Comparison of ENCODE assay signal across 9 cellular contexts in the genomic region with DNA sequence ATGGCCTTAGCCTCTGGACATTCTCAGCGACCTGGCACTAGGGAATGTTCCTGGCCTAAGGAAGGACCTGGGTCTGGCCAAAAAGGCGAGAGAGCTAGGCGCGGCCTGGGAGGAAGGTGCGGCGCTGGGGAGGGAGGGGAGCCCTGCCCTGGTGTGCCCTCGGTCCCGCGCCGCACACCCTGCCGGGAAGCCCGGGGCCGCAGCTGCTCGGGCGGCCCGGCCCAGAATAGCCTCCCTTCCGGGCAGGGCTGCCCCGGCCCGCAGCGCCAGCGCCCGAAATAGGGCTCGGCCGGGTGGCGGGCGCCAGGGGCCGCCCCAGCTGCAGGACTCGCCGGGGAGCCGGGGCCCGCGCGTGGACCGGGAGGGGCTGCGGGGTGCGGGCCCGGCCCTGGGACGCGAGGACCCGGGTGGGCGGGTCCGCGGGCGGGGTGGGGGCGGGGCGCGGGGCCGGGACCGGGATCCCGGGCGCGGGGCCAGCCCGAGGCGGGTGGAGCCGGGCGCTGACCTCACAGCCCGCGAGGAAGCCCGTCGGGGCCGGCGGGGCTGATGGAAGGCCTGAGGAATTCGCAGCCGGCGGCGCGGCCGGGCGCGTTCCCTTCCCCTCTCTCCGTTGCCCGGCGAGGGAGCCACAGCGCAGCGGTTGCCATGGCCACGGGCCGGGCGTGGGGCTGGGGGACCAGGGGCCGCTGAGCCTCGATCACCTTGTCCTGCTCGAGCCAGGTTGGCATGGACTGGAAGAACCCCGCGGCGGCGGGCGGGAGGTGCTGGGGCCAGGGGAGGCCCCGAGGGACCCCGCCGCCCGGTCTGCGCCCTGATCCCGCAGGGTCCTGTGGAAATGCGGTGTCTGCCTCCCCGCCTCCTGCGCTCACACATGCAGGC. TPM values are rescaled to one million over a fixed set of nuclear protein-coding genes. Genes with fewer than 3 reads are reported as not detected.
DNase-seq lines count a peak whose midpoint lies in the region; ATAC-seq and TF ChIP-seq lines count a peak whose summit lies in the region.
"Had no signal": no experiment of that assay in that cellular context is flagged by ENCODE, and none has a peak within 500 bp of the region (broad histone marks: within the 10 kb centered on the region; RNA-seq: fewer than 3 reads in every experiment).

No MANE protein-coding gene starts in this region.

- H3K27me3 Mint-ChIP-seq in dendritic cell treated with granulocyte-macrophage colony-stimulating factor and Interleukin-4, amounts not matched to agents 40 ng/mL and 50 ng/mL, for 4 days, result peaks cover 2% of the 10 kb centered on the region
- no peaks in the 10 kb centered on the region for H3K27me3 Mint-ChIP-seq in stimulated activated memory B cell treated with anti-CD40 and anti-IgM and Interleukin-4, amounts not matched to agents 10 μg/mL and 1 μg/mL and 100 μg/mL, for 72 hours
- H3K27me3 Mint-ChIP-seq: stimulated activated naive CD8-positive, alpha-beta T cell treated with anti-CD3 and anti-CD28 coated beads, Interleukin-15, Interleukin-2, amounts not matched to agents 100 ng/mL and 50 ng/mL, for 24 hours had no signal

- no peaks in the 10 kb centered on the region for H4K20me1 ChIP-seq in OCI-LY3 (ENCODE audit: insufficient read depth, low read length)

- no peaks in the 10 kb centered on the region for H3K9me3 Mint-ChIP-seq in dendritic cell treated with granulocyte-macrophage colony-stimulating factor and Interleukin-4, amounts not matched to agents 40 ng/mL and 50 ng/mL, for 4 days
- no peaks in the 10 kb centered on the region for H3K9me3 Mint-ChIP-seq in stimulated activated memory B cell treated with anti-CD40 and anti-IgM and Interleukin-4, amounts not matched to agents 10 μg/mL and 1 μg/mL and 100 μg/mL, for 72 hours
- H3K9me3 Mint-ChIP-seq: stimulated activated naive CD8-positive, alpha-beta T cell treated with anti-CD3 and anti-CD28 coated beads, Interleukin-15, Interleukin-2, amounts not matched to agents 100 ng/mL and 50 ng/mL, for 24 hours had no signal

- intact Hi-C loops in dendritic cell treated with granulocyte-macrophage colony-stimulating factor and Interleukin-4, amounts not matched to agents 40 ng/mL and 50 ng/mL, for 4 days (cut with micrococcal nuclease), result no loop called here
- intact Hi-C loops in left colon (cut with DNase I, micrococcal nuclease), result no loop called here

- H3K27ac ChIP-seq in OCI-LY3 (ENCODE audit: low read length), result peak overlapping the region; percentile 85

- DNase-seq in left colon (peak; percentile 69 to 81), NOMO-1 treated with DMSO at 0.1 percent for 48 hours (lab: John Stamatoyannopoulos, UW; ENCODE audit: unreplicated experiment) (no peak)
- no peak for DNase-seq in stimulated activated CD4-positive, alpha-beta T cell treated with anti-CD3 and anti-CD28 coated beads, Interleukin-2, amount 100 ng/mL, for 48 hours

- H3K27me3 ChIP-seq in OCI-LY3 (ENCODE audit: low read depth, low read length), result no peaks in the 10 kb centered on the region; the same call in 1 of the 2 replicates

- peaks cover 71% of the 10 kb centered on the region for H3K4me1 Mint-ChIP-seq in dendritic cell treated with granulocyte-macrophage colony-stimulating factor and Interleukin-4, amounts not matched to agents 40 ng/mL and 50 ng/mL, for 4 days (ENCODE audit: low read depth)
- H3K4me1 Mint-ChIP-seq in stimulated activated memory B cell treated with anti-CD40 and anti-IgM and Interleukin-4, amounts not matched to agents 10 μg/mL and 1 μg/mL and 100 μg/mL, for 72 hours, result peaks cover 76% of the 10 kb centered on the region

- H2AFZ ChIP-seq in OCI-LY3 (ENCODE audit: low read depth, low read length), result no peak overlapping the region

- H3K4me3 Mint-ChIP-seq in dendritic cell treated with granulocyte-macrophage colony-stimulating factor and Interleukin-4, amounts not matched to agents 40 ng/mL and 50 ng/mL, for 4 days, result peak overlapping the region; percentile 60
- H3K4me3 Mint-ChIP-seq in stimulated activated memory B cell treated with anti-CD40 and anti-IgM and Interleukin-4, amounts not matched to agents 10 μg/mL and 1 μg/mL and 100 μg/mL, for 72 hours, result peak overlapping the region; percentile 70

- peak overlapping the region; percentile 85 for H3K9ac ChIP-seq in OCI-LY3 (ENCODE audit: low read length)

- TF ChIP-seq CTCF in GM12875 (IDR thresholded peaks at IDR 0.05; ENCODE audit: borderline replicate concordance, insufficient read depth, low read depth, low read length) (no peak), OCI-LY3 (IDR thresholded peaks at IDR 0.05; ENCODE audit: low read depth, low read length) (no peak)

- H3K4me3 ChIP-seq in GM12875 (ENCODE audit: low read depth, low read length) (peak overlapping the region; percentile 30), OCI-LY3 (ENCODE audit: low read length) (peak overlapping the region; percentile 80)

- H3K36me3 Mint-ChIP-seq in dendritic cell treated with granulocyte-macrophage colony-stimulating factor and Interleukin-4, amounts not matched to agents 40 ng/mL and 50 ng/mL, for 4 days (ENCODE audit: low read depth), result no peaks in the 10 kb centered on the region
- no peaks in the 10 kb centered on the region for H3K36me3 Mint-ChIP-seq in stimulated activated memory B cell treated with anti-CD40 and anti-IgM and Interleukin-4, amounts not matched to agents 10 μg/mL and 1 μg/mL and 100 μg/mL, for 72 hours

- H3K79me2 ChIP-seq in OCI-LY3 (ENCODE audit: low read length), result no peaks in the 10 kb centered on the region; the same call in 1 of the 2 replicates

- H3K9me3 ChIP-seq in OCI-LY3 (ENCODE audit: insufficient read depth, low read length), result no peaks in the 10 kb centered on the region

- no peaks in the 10 kb centered on the region for H3K36me3 ChIP-seq in OCI-LY3 (replicated peaks; ENCODE audit: low read depth, low read length)

- ATAC-seq in left colon (peak; percentile 68), HG03196 (IDR thresholded peaks at IDR 0.05; ENCODE audit: unreplicated experiment) (no peak)
- peak; percentile 10 for ATAC-seq in stimulated activated memory B cell treated with anti-CD40 and anti-IgM and Interleukin-4, amounts not matched to agents 10 μg/mL and 1 μg/mL and 100 μg/mL, for 72 hours

- peak overlapping the region; percentile 96 for H3K4me2 ChIP-seq in OCI-LY3 (ENCODE audit: low read length)

- H3K27ac Mint-ChIP-seq in dendritic cell treated with granulocyte-macrophage colony-stimulating factor and Interleukin-4, amounts not matched to agents 40 ng/mL and 50 ng/mL, for 4 days, result peak overlapping the region; percentile 94
- H3K27ac Mint-ChIP-seq in stimulated activated memory B cell treated with anti-CD40 and anti-IgM and Interleukin-4, amounts not matched to agents 10 μg/mL and 1 μg/mL and 100 μg/mL, for 72 hours, result peak overlapping the region; percentile 85

- H3K4me1 ChIP-seq in OCI-LY3 (ENCODE audit: low read length), result peaks cover 74% of the 10 kb centered on the region

RNA-seq across cellular contexts. Expression of a gene that starts 18.1 kb away (rescaled TPM):
- total RNA-seq in left colon, result 10 to 100 TPM; 11.6 to 33.1 TPM

RNA-seq across cellular contexts. Expression of a gene that starts 36.7 kb away (rescaled TPM):
- 10 to 100 TPM; 37.6 to 44.5 TPM for total RNA-seq in left colon

Comparison
In these comparisons a context has a peak if more than half of its experiments do, and no peak if none do; other contexts are left out.
1. DNase-seq: peak in left colon (2 of 2); none in stimulated activated CD4-positive, alpha-beta T cell treated with anti-CD3 and anti-CD28 coated beads, Interleukin-2, amount 100 ng/mL, for 48 hours (0 of 2) and NOMO-1 treated with DMSO at 0.1 percent for 48 hours (single experiment).